8 cellular contexts compared by ENCODE assay signal in genomic region chr6:52063584-52064400, GRCh38. TPM values are rescaled to one million over a fixed set of nuclear protein-coding genes. Genes with fewer than 3 reads are reported as not detected.
DNase-seq lines count a peak whose midpoint lies in the region; ATAC-seq and TF ChIP-seq lines count a peak whose summit lies in the region.

No MANE protein-coding gene starts in this region.

- H3K4me1 ChIP-seq in adrenal gland (replicated peaks in 1 of 2) = no peaks in the 10 kb centered on the region

- TF ChIP-seq CTCF in adrenal gland (IDR thresholded peaks at IDR 0.05) = peak in 4 of 6 experiments; percentile 7 to 44 (median 35)

- H3K4me3 ChIP-seq in adrenal gland = no peak overlapping the region

- ATAC-seq in GM21390 (IDR thresholded peaks at IDR 0.05; ENCODE audit: unreplicated experiment) = peak; percentile 98

- peaks cover 3% of the 10 kb centered on the region for H3K27me3 ChIP-seq in adrenal gland

- DNase-seq in Daoy (ENCODE audit: low read depth) (peak; percentile 76), HS-27A (ENCODE audit: low read depth) (peak; percentile 15), T follicular helper cell (ENCODE audit: low read depth) (peak; percentile 26), adrenal gland (peak in 6 of 7 donors; percentile 13 to 55 (median 26)), kidney tubule cell (ENCODE audit: low spot score) (peak; percentile 88), NCI-H1048 (lab: John Stamatoyannopoulos, UW) (no peak)
- DNase-seq in stimulated activated CD4-positive, alpha-beta T cell treated with anti-CD3 and anti-CD28 coated beads, TNF-alpha, amount 100 ng/mL, for 4 hours (ENCODE audit: low read depth in 3 of 3) = peak; percentile 19 to 44 (median 28)

- no peaks in the 10 kb centered on the region for H3K9me3 ChIP-seq in adrenal gland (replicated peaks in 1 of 3)

- intact Hi-C loops in adrenal gland (cut with DNase I) = no loop called here

- no peak overlapping the region for H3K27ac ChIP-seq in adrenal gland

- TF ChIP-seq POLR2A in adrenal gland (IDR thresholded peaks at IDR 0.05) = no peak

- 13 to 16% (median 16%) methylated on average over 5 of the region's 5 CpGs for WGBS in adrenal gland, 4 donors

- H3K36me3 ChIP-seq in adrenal gland (replicated peaks in 1 of 2) = no peaks in the 10 kb centered on the region

RNA-seq across cellular contexts. Expression of gene PKHD1, which starts 23.6 kb away (rescaled TPM):
- total RNA-seq in Daoy (2014; rRNA removed; shearing (Covaris generic)) = under 0.01 TPM in 1 of 2 replicates, not detected in the other
- under 1 TPM in 5 of 8 donors, not detected in 3; 0.04 to 0.14 (median 0.13) TPM for total RNA-seq in adrenal gland
- polyA plus RNA-seq in adrenal gland = under 1 TPM; 0.03 to 0.22 (median 0.08) TPM
